26 cellular contexts compared by ENCODE assay signal in genomic region chr6:88473622-88474021, GRCh38.
"Had no signal": no experiment of that assay in that cellular context is flagged by ENCODE, and none has a peak within 500 bp of the region (broad histone marks: within the 10 kb centered on the region; RNA-seq: fewer than 3 reads in every experiment).

No MANE protein-coding gene starts in this region.

- H3K4me1 Mint-ChIP-seq: activated CD4-positive, alpha-beta T cell treated with anti-CD3 and anti-CD28 coated beads for 36 hours; activated CD4-positive, alpha-beta T cell treated with anti-CD3 and anti-CD28 coated beads, Interleukin-2, amount 10 ng/mL, durations not matched to agents 24 days and 14 days; activated CD8-positive, alpha-beta memory T cell treated with anti-CD3 and anti-CD28 coated beads, Interleukin-2, amount 10 ng/mL, durations not matched to agents 7 days and 5 days had no signal

- ATAC-seq: activated CD4-positive, alpha-beta T cell treated with anti-CD3 and anti-CD28 coated beads for 36 hours; activated CD8-positive, alpha-beta memory T cell treated with anti-CD3 and anti-CD28 coated beads, Interleukin-2, amount 10 ng/mL, durations not matched to agents 7 days and 5 days; activated CD8-positive, alpha-beta T cell treated with anti-CD3 and anti-CD28 coated beads, Interleukin-2, amount 10 ng/mL, durations not matched to agents 7 days and 5 days; activated T-cell treated with anti-CD3 and anti-CD28 coated beads, Interleukin-2, amount 50 U/mL, for 72 hours; effector memory CD8-positive, alpha-beta T cell; foreskin keratinocyte; gastrocnemius medialis; heart right ventricle had no signal

- H3K9me3 Mint-ChIP-seq: activated CD4-positive, alpha-beta memory T cell treated with anti-CD3 and anti-CD28 coated beads for 36 hours; activated CD4-positive, alpha-beta T cell treated with anti-CD3 and anti-CD28 coated beads, Interleukin-2, amount 10 ng/mL, durations not matched to agents 24 days and 14 days; activated T-cell treated with anti-CD3 and anti-CD28 coated beads, Interleukin-2, amount 50 U/mL, for 72 hours; effector memory CD8-positive, alpha-beta T cell had no signal

- H3K27ac Mint-ChIP-seq: activated CD4-positive, alpha-beta memory T cell treated with anti-CD3 and anti-CD28 coated beads for 36 hours; activated CD4-positive, alpha-beta T cell treated with anti-CD3 and anti-CD28 coated beads for 36 hours; activated CD4-positive, alpha-beta T cell treated with anti-CD3 and anti-CD28 coated beads, Interleukin-2, amount 10 ng/mL, durations not matched to agents 24 days and 14 days; activated CD8-positive, alpha-beta memory T cell treated with anti-CD3 and anti-CD28 coated beads, Interleukin-2, amount 10 ng/mL, durations not matched to agents 7 days and 5 days; activated CD8-positive, alpha-beta T cell treated with anti-CD3 and anti-CD28 coated beads, Interleukin-2, amount 10 ng/mL, durations not matched to agents 7 days and 5 days; activated naive CD8-positive, alpha-beta T cell; activated T-cell treated with anti-CD3 and anti-CD28 coated beads, Interleukin-2, amount 50 U/mL, for 72 hours; effector memory CD8-positive, alpha-beta T cell had no signal

- H3K4me1 ChIP-seq: esophagus muscularis mucosa, foreskin keratinocyte, gastrocnemius medialis, heart right ventricle had no signal

- H3K36me3 Mint-ChIP-seq: activated CD4-positive, alpha-beta memory T cell treated with anti-CD3 and anti-CD28 coated beads for 36 hours; activated CD8-positive, alpha-beta memory T cell treated with anti-CD3 and anti-CD28 coated beads, Interleukin-2, amount 10 ng/mL, durations not matched to agents 7 days and 5 days; activated naive CD8-positive, alpha-beta T cell had no signal

- H3K36me3 ChIP-seq: esophagus muscularis mucosa, gastrocnemius medialis, heart right ventricle had no signal

- H3K27me3 ChIP-seq: esophagus muscularis mucosa, foreskin keratinocyte, gastrocnemius medialis had no signal

- H3K4me3 Mint-ChIP-seq: activated CD4-positive, alpha-beta memory T cell treated with anti-CD3 and anti-CD28 coated beads for 36 hours; activated CD4-positive, alpha-beta T cell treated with anti-CD3 and anti-CD28 coated beads for 36 hours; activated CD4-positive, alpha-beta T cell treated with anti-CD3 and anti-CD28 coated beads, Interleukin-2, amount 10 ng/mL, durations not matched to agents 24 days and 14 days; activated CD8-positive, alpha-beta memory T cell treated with anti-CD3 and anti-CD28 coated beads, Interleukin-2, amount 10 ng/mL, durations not matched to agents 7 days and 5 days; activated CD8-positive, alpha-beta T cell treated with anti-CD3 and anti-CD28 coated beads, Interleukin-2, amount 10 ng/mL, durations not matched to agents 7 days and 5 days; activated naive CD8-positive, alpha-beta T cell; activated T-cell treated with anti-CD3 and anti-CD28 coated beads, Interleukin-2, amount 50 U/mL, for 72 hours; effector memory CD8-positive, alpha-beta T cell had no signal

- H3K4me3 ChIP-seq: esophagus muscularis mucosa, gastrocnemius medialis, heart right ventricle had no signal

- DNase-seq: activated CD4-positive, alpha-beta memory T cell treated with anti-CD3 and anti-CD28 coated beads for 36 hours; activated CD4-positive, alpha-beta T cell treated with anti-CD3 and anti-CD28 coated beads for 36 hours; activated CD4-positive, alpha-beta T cell treated with anti-CD3 and anti-CD28 coated beads, Interleukin-2, amount 10 ng/mL, durations not matched to agents 24 days and 14 days; activated CD4-positive, CD25-positive, alpha-beta regulatory T cell; activated CD4-positive, CD25-positive, alpha-beta regulatory T cell treated with anti-CD3 and anti-CD28 coated beads, Interleukin-2, amount 50 U/mL, for 72 hours; activated CD8-positive, alpha-beta memory T cell treated with anti-CD3 and anti-CD28 coated beads, Interleukin-2, amount 10 ng/mL, durations not matched to agents 7 days and 5 days; activated CD8-positive, alpha-beta memory T cell treated with anti-CD3 and anti-CD28 coated beads, Interleukin-2, amount 50 U/mL, for 4 hours; activated CD8-positive, alpha-beta T cell treated with anti-CD3 and anti-CD28 coated beads, Interleukin-2, amount 10 ng/mL, durations not matched to agents 7 days and 5 days; activated gamma-delta T cell treated with Interleukin-2 at 50 U/mL for 16 hours; activated naive CD4-positive, alpha-beta T cell treated with anti-CD3 and anti-CD28 coated beads, Interleukin-2, amount 50 U/mL, for 16 hours; activated naive CD4-positive, alpha-beta T cell treated with Interleukin-2 at 50 U/mL for 16 hours; activated T-cell treated with anti-CD3 and anti-CD28 coated beads, Interleukin-2, amount 50 U/mL, for 1 hour; activated T-cell treated with anti-CD3 and anti-CD28 coated beads, Interleukin-2, amount 50 U/mL, for 72 hours; amniotic stem cell; anterior cingulate cortex; cortex of kidney; dermis blood vessel endothelial cell; effector CD4-positive, alpha-beta T cell; effector memory CD8-positive, alpha-beta T cell; erythroblast; foreskin keratinocyte; gastrocnemius medialis; heart right ventricle; T-helper 2 cell had no signal

- H3K27ac ChIP-seq: esophagus muscularis mucosa, foreskin keratinocyte, gastrocnemius medialis, heart right ventricle had no signal

- H3K27me3 Mint-ChIP-seq: activated CD8-positive, alpha-beta memory T cell treated with anti-CD3 and anti-CD28 coated beads, Interleukin-2, amount 10 ng/mL, durations not matched to agents 7 days and 5 days had no signal
